ENCODE assay signal across 8 cellular contexts in the genomic region with DNA sequence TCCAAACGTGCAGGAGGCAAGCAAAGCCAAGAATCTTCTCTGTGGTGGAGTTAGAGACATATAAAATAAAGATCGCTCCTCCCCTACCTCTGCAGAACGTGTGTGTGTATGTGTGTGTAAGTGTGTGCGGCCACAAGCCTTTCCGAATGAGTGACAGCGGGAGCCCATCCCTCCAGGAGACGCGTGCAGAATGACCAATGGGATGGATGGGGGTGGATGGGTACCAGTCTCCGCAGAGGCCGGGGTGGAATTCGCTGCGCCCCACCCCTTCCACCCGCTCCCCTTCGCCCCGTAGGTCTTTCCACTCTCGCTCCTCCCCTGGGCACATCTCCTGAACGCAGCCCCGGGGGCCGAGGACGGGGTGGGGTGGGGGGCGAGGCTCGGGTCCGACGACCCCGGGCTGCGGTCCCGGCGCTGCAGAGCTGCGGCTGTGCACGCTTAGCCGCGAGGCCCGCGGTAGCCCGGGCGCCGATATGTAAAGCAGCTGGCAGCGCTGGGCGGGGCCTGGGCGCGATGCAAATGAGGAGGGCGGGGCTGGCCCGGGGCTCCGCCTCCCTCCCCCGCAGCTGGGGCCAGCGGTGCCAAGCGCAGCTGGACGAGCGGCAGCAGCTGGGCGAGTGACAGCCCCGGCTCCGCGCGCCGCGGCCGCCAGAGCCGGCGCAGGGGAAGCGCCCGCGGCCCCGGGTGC. TPM values are rescaled to one million over a fixed set of nuclear protein-coding genes. Genes with fewer than 3 reads are reported as not detected.
DNase-seq lines count a peak whose midpoint lies in the region; ATAC-seq and TF ChIP-seq lines count a peak whose summit lies in the region.

Gene PRKCB, plus strand, starts transcription at position 594 of the 688 bp plus-strand sequence.

- H3K9me3 ChIP-seq in esophagus squamous epithelium = no peaks in the 10 kb centered on the region

- H3K36me3 ChIP-seq in esophagus squamous epithelium = no peaks in the 10 kb centered on the region

- TF ChIP-seq CTCF in esophagus squamous epithelium (IDR thresholded peaks at IDR 0.05) (no peak), natural killer cell (IDR thresholded peaks at IDR 0.05) (no peak)

- no peaks in the 10 kb centered on the region for H3K9me3 Mint-ChIP-seq in natural killer cell
- H3K9me3 Mint-ChIP-seq in stimulated activated memory B cell treated with anti-CD40 and anti-IgM and Interleukin-4, amounts not matched to agents 10 μg/mL and 1 μg/mL and 100 μg/mL, for 72 hours = peaks cover 5% of the 10 kb centered on the region

- 3 to 6% methylated on average over 5 to 9 of the region's 63 CpGs for WGBS in esophagus squamous epithelium, 2 donors

- peaks cover 43 to 47% of the 10 kb centered on the region in 2 donors for H3K4me1 Mint-ChIP-seq in natural killer cell
- H3K4me1 Mint-ChIP-seq in stimulated activated memory B cell treated with anti-CD40 and anti-IgM and Interleukin-4, amounts not matched to agents 10 μg/mL and 1 μg/mL and 100 μg/mL, for 72 hours = peaks cover 44% of the 10 kb centered on the region

- peak within 1 kb of the TSS; percentile 21 to 67 (median 45) for H3K4me3 ChIP-seq in esophagus squamous epithelium

- H3K4me3 Mint-ChIP-seq in natural killer cell = peak within 1 kb of the TSS; percentile 99
- peak within 1 kb of the TSS; percentile 89 for H3K4me3 Mint-ChIP-seq in stimulated activated memory B cell treated with anti-CD40 and anti-IgM and Interleukin-4, amounts not matched to agents 10 μg/mL and 1 μg/mL and 100 μg/mL, for 72 hours

- peak in 1 of 4 donors; percentile 31 for TF ChIP-seq POLR2A in esophagus squamous epithelium (IDR thresholded peaks at IDR 0.05)

- H3K27ac ChIP-seq in esophagus squamous epithelium = peak within 1 kb of the TSS in 1 of 4 donors; percentile 21

- intact Hi-C loops in esophagus squamous epithelium (cut with DNase I) (no loop called here), natural killer cell (cut with micrococcal nuclease) (loop anchor here (1.0 to 5.0 kb wide), 3 partner anchors 12 to 33 kb away; no protein-coding TSS in a partner anchor)

- peaks cover 0 to 31% (median 20%) of the 10 kb centered on the region in 3 donors for H3K4me1 ChIP-seq in esophagus squamous epithelium

- H3K27ac Mint-ChIP-seq in natural killer cell = peak within 1 kb of the TSS; percentile 83 to 91
- H3K27ac Mint-ChIP-seq in stimulated activated memory B cell treated with anti-CD40 and anti-IgM and Interleukin-4, amounts not matched to agents 10 μg/mL and 1 μg/mL and 100 μg/mL, for 72 hours = peak within 1 kb of the TSS; percentile 79

- DNase-seq in NOMO-1 treated with DMSO at 0.1 percent for 48 hours (lab: John Stamatoyannopoulos, UW; ENCODE audit: unreplicated experiment) (peak; percentile 69), activated T-cell treated with anti-CD3 and anti-CD28 coated beads for 4 hours (peak; percentile 93), esophagus squamous epithelium (lab: John Stamatoyannopoulos, UW) (peak; percentile 57), natural killer cell (peak; percentile 95), HuH-7.5 (ENCODE audit: low spot score) (no peak)

- ATAC-seq in GM18858 (IDR thresholded peaks at IDR 0.05; ENCODE audit: unreplicated experiment) = peak; percentile 58
- peak; percentile 68 for ATAC-seq in HG02884 (IDR thresholded peaks at IDR 0.05; ENCODE audit: unreplicated experiment)
- peak; percentile 95 to 97 (median 95) for ATAC-seq in natural killer cell
- peak; percentile 92 for ATAC-seq in stimulated activated memory B cell treated with anti-CD40 and anti-IgM and Interleukin-4, amounts not matched to agents 10 μg/mL and 1 μg/mL and 100 μg/mL, for 72 hours

- H3K27me3 Mint-ChIP-seq in natural killer cell (ENCODE audit: low read depth in 2 of 2) = no peaks in the 10 kb centered on the region
- H3K27me3 Mint-ChIP-seq in stimulated activated memory B cell treated with anti-CD40 and anti-IgM and Interleukin-4, amounts not matched to agents 10 μg/mL and 1 μg/mL and 100 μg/mL, for 72 hours = no peaks in the 10 kb centered on the region

- peaks cover 5 to 77% (median 8%) of the 10 kb centered on the region in 4 donors for H3K27me3 ChIP-seq in esophagus squamous epithelium

- peaks cover 4% of the 10 kb centered on the region for H3K36me3 Mint-ChIP-seq in natural killer cell
- peaks cover 31% of the 10 kb centered on the region for H3K36me3 Mint-ChIP-seq in stimulated activated memory B cell treated with anti-CD40 and anti-IgM and Interleukin-4, amounts not matched to agents 10 μg/mL and 1 μg/mL and 100 μg/mL, for 72 hours

RNA-seq across cellular contexts. Expression of gene PRKCB, which starts in this region (rescaled TPM):
- total RNA-seq in esophagus squamous epithelium = 1 to 10 TPM in 2 of 4 donors, under 1 TPM in 2; 0.38 to 4.0 (median 1.7) TPM
- 100 to 1,000 TPM; 182 to 222 (median 183) TPM for total RNA-seq in natural killer cell

Comparison
In these comparisons a context has a peak if more than half of its experiments do, and no peak if none do; other contexts are left out.
1. RNA of gene PRKCB (total RNA-seq): 182 to 222 TPM in natural killer cell; 0.38 to 4.0 TPM in esophagus squamous epithelium; every median in the first group is over 10 times any median in the second.
2. Peak in every context shown above with its lines, with median percentiles within 50 percentile points of each other: ATAC-seq.